8 cellular contexts compared by ENCODE assay signal in the genomic region with DNA sequence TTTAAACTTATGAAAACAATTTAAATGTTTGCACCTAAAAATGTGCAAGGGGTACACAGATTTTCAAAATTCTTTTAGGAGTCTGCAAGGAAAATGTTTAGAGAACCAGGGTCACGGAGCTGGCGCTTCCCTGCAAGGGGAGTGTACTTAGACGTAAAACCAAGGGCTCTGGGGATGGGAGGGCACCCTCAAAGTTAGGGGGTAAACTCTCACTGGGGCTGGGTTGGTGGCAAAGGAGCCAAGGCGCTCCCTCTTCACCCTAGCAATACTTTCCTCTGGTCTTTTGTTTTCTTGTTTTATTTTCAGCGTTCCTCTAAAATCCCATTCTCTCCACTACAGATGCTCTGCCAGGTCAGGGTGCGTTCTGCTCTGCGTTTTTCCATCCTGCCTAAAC. TPM values are rescaled to one million over a fixed set of nuclear protein-coding genes. Genes with fewer than 3 reads are reported as not detected.
DNase-seq lines count a peak whose midpoint lies in the region; ATAC-seq and TF ChIP-seq lines count a peak whose summit lies in the region.

No MANE protein-coding gene starts in this region.

- H2BK120ac ChIP-seq in trophoblast cell (ENCODE audit: insufficient read depth, low read length, poor library complexity): no peak overlapping the region

- WGBS in trophoblast cell (ENCODE audit: extremely low coverage, insufficient coverage, insufficient read length): no CpG with 5 or more reads among the region's 7 CpGs

- TF ChIP-seq CTCF in Calu3 (IDR thresholded peaks at IDR 0.05; ENCODE audit: unreplicated experiment) (no peak), fibroblast of mammary gland (conservative IDR thresholded peaks at IDR 0.05; ENCODE audit: control insufficient read depth, insufficient read depth, low read depth, low read length) (no peak)

- intact Hi-C loops in Calu3 (cut with micrococcal nuclease; ENCODE audit: unreplicated experiment): no loop called here

- H3K27me3 Mint-ChIP-seq in Calu3 (ENCODE audit: unreplicated experiment): peaks cover 57% of the 10 kb centered on the region

- peak overlapping the region; percentile 89 for H3K4me3 Mint-ChIP-seq in Calu3 (ENCODE audit: low read depth, unreplicated experiment)

- DNase-seq in Calu3 (no peak), fibroblast of mammary gland (ENCODE audit: low read depth) (no peak), trophoblast cell (no peak), H4 (ENCODE audit: low spot score) (no peak), cerebellar cortex (ENCODE audit: low spot score) (no peak), NCI-H1105 treated with DMSO at 0.1 percent for 48 hours (lab: John Stamatoyannopoulos, UW) (no peak)

- ATAC-seq in SK-N-SH treated with all-trans-retinoic acid at 6 μM for 48 hours: peak; percentile 34
- no peak for ATAC-seq in HG02938 (IDR thresholded peaks at IDR 0.05; ENCODE audit: unreplicated experiment)

- H3K36me3 ChIP-seq in trophoblast cell (ENCODE audit: control insufficient read depth in 1 of 2, insufficient read depth in 2 of 2, low read length in 2 of 2): no peaks in the 10 kb centered on the region

- H3K27ac Mint-ChIP-seq in Calu3 (ENCODE audit: unreplicated experiment): peak overlapping the region; percentile 84

- H3K4me1 ChIP-seq in trophoblast cell (ENCODE audit: control insufficient read depth in 1 of 2, insufficient read depth in 2 of 2, low read length in 2 of 2): no peaks in the 10 kb centered on the region

- no peaks in the 10 kb centered on the region for H3K79me2 ChIP-seq in trophoblast cell (ENCODE audit: control insufficient read depth, insufficient read depth, low read length, poor library complexity)

- H3K9ac ChIP-seq in trophoblast cell (ENCODE audit: low read length): peak overlapping the region; percentile 16

- no peak overlapping the region for H4K12ac ChIP-seq in trophoblast cell (ENCODE audit: low read depth, low read length)

- H3K36me3 Mint-ChIP-seq in Calu3 (ENCODE audit: insufficient read depth, unreplicated experiment): peaks cover 9% of the 10 kb centered on the region

- H3K9me3 ChIP-seq in trophoblast cell (ENCODE audit: insufficient read depth, low read depth, low read length): no peaks in the 10 kb centered on the region

- no peaks in the 10 kb centered on the region for H3K9me3 Mint-ChIP-seq in Calu3 (ENCODE audit: low read depth, unreplicated experiment)

- H3K27ac ChIP-seq in trophoblast cell (ENCODE audit: low read depth, low read length): no peak overlapping the region

- H3K14ac ChIP-seq in trophoblast cell (ENCODE audit: low read length): no peak overlapping the region

- CTCF ChIA-PET in Calu3 (lab: Charles Lee): no interaction called here

- H3K27me3 ChIP-seq in trophoblast cell (ENCODE audit: insufficient read depth, low read length): peaks cover 8% of the 10 kb centered on the region

- no peaks in the 10 kb centered on the region for H3K4me1 Mint-ChIP-seq in Calu3 (ENCODE audit: low read depth, unreplicated experiment)

- no peak overlapping the region for H4K8ac ChIP-seq in trophoblast cell (ENCODE audit: low read depth, low read length)

- H2AFZ ChIP-seq in trophoblast cell (ENCODE audit: insufficient read depth, low read length, poor library complexity): no peak overlapping the region

- H3K23ac ChIP-seq in trophoblast cell (ENCODE audit: low read length): no peak overlapping the region

- no peak overlapping the region for H3K4ac ChIP-seq in trophoblast cell (ENCODE audit: low read depth, low read length)

- no peak overlapping the region for H3K18ac ChIP-seq in trophoblast cell (ENCODE audit: low read length)

- H3K4me2 ChIP-seq in trophoblast cell (ENCODE audit: low read length): peak overlapping the region; percentile 73

- no peak overlapping the region for H2BK5ac ChIP-seq in trophoblast cell (ENCODE audit: low read depth, low read length, poor library complexity)

- H3K79me1 ChIP-seq in trophoblast cell (ENCODE audit: low read length): no peaks in the 10 kb centered on the region

- H2AK5ac ChIP-seq in trophoblast cell (ENCODE audit: low read length): no peak overlapping the region

- no peak overlapping the region for H2BK12ac ChIP-seq in trophoblast cell (ENCODE audit: low read length)

- no peak overlapping the region for H4K91ac ChIP-seq in trophoblast cell (ENCODE audit: low read depth, low read length)

- peak overlapping the region; percentile 64 for H3K4me3 ChIP-seq in fibroblast of mammary gland (ENCODE audit: control insufficient read depth, low read depth, low read length)
- H3K4me3 ChIP-seq in trophoblast cell (ENCODE audit: low read depth, low read length): peak overlapping the region; percentile 70

- no TSS peak for BruUV-seq in Calu3 (replicated peaks; lab: Mats Ljungman, UMichigan)

TF ChIP-seq in SK-N-SH treated with all-trans-retinoic acid at 6 μM for 48 hours, 23 proteins besides CTCF, POLR2A, EP300 and RAD21:
- TF ChIP-seq ZC3H10 (CRISPR knock-in tag; IDR thresholded peaks at IDR 0.05) (no peak), GLIS3 (CRISPR knock-in tag; IDR thresholded peaks at IDR 0.05) (0 out of 2 replicates have a peak, but pooled peaks have one; percentile 27)

RNA-seq across cellular contexts. Expression of a gene that starts 20.0 kb away (rescaled TPM):
- not detected in 2 replicates for total RNA-seq in Calu3 (2022)
- 0.15 TPM in 1 of 2 replicates, not detected in the other for polyA plus RNA-seq in trophoblast cell (2013)
- not detected in 2 replicates for total RNA-seq in H4 (2014; rRNA removed; shearing (Covaris generic))

RNA-seq across cellular contexts. Expression of a gene that starts 42.9 kb away (rescaled TPM):
- 23.6 and 24.1 TPM in 2 replicates for total RNA-seq in Calu3 (2022)
- polyA plus RNA-seq in trophoblast cell (2013): 40.9 and 41.2 TPM in 2 replicates
- total RNA-seq in H4 (2014; rRNA removed; shearing (Covaris generic)): 65.5 and 70.3 TPM in 2 replicates

RNA-seq across cellular contexts. Expression of a gene that starts 43.0 kb away (rescaled TPM):
- total RNA-seq in Calu3 (2022): 10.6 and 11.5 TPM in 2 replicates
- polyA plus RNA-seq in trophoblast cell (2013): 3.5 and 3.6 TPM in 2 replicates
- total RNA-seq in H4 (2014; rRNA removed; shearing (Covaris generic)): 2.9 and 6.5 TPM in 2 replicates
